Comparison of ENCODE assay signal across 8 cellular contexts in genomic region chr6:37731888-37732287, GRCh38. TPM values are rescaled to one million over a fixed set of nuclear protein-coding genes. Genes with fewer than 3 reads are reported as not detected.
DNase-seq lines count a peak whose midpoint lies in the region; ATAC-seq and TF ChIP-seq lines count a peak whose summit lies in the region.

No MANE protein-coding gene starts in this region.

- no peak overlapping the region for H2AFZ ChIP-seq in mammary epithelial cell (ENCODE audit: low read depth, low read length)

- H3K36me3 ChIP-seq in BLaER1 (no peaks in the 10 kb centered on the region), Peyer's patch (no peaks in the 10 kb centered on the region), mammary epithelial cell (ENCODE audit: insufficient read depth, low read length) (no peaks in the 10 kb centered on the region), tibial artery (no peaks in the 10 kb centered on the region)

- H4K20me1 ChIP-seq in BLaER1 (no peaks in the 10 kb centered on the region), mammary epithelial cell (ENCODE audit: insufficient read depth, low read length) (no peaks in the 10 kb centered on the region)

- CTCF ChIA-PET in mammary epithelial cell (lab: Charles Lee; ENCODE audit: low non-redundant PET) = no interaction called here

- intact Hi-C loops in mammary epithelial cell (cut with micrococcal nuclease) = no loop called here
- intact Hi-C loops in tibial artery (cut with DNase I; ENCODE audit: low total_unique reads) = no loop called here

- BruUV-seq in mammary epithelial cell (replicated peaks; lab: Mats Ljungman, UMichigan) = no TSS peak

- H3K27ac ChIP-seq in BLaER1 (peak overlapping the region; percentile 29; the same call in 1 of the 2 replicates), Peyer's patch (no peak overlapping the region), mammary epithelial cell (ENCODE audit: insufficient read depth, low read depth, low read length) (no peak overlapping the region), tibial artery (no peak overlapping the region)

- in situ Hi-C loops in mammary epithelial cell (cut with MboI; ENCODE audit: low sequenced_read_pairs in 2 of 2) = loop anchor here in 1 of 2 donors (25.0 kb wide), 1 partner anchor 755 kb away; no protein-coding TSS in a partner anchor

- TF ChIP-seq POLR2A in Peyer's patch (IDR thresholded peaks at IDR 0.05) = no peak

- peak; percentile 40 to 70 (median 68) for DNase-seq in Peyer's patch
- peak; percentile 67 for DNase-seq in activated naive CD4-positive, alpha-beta T cell treated with Interleukin-2 at 50 U/mL for 16 hours
- peak; percentile 24 for DNase-seq in stimulated activated CD8-positive, alpha-beta memory T cell treated with anti-CD3 and anti-CD28 coated beads, Interleukin-7, amount 100 ng/mL, for 24 hours (ENCODE audit: low read depth)
- no peak for DNase-seq in mammary epithelial cell
- DNase-seq in NCI-H345 treated with DMSO at 0.1 percent for 48 hours (lab: John Stamatoyannopoulos, UW; ENCODE audit: unreplicated experiment) = no peak
- no peak for DNase-seq in tibial artery

- ATAC-seq in GM21526 (IDR thresholded peaks at IDR 0.05; ENCODE audit: low FRiP score, unreplicated experiment) = peak; percentile 87

- H3K9ac ChIP-seq in BLaER1 = no peak overlapping the region
- no peak overlapping the region for H3K9ac ChIP-seq in mammary epithelial cell (ENCODE audit: insufficient read depth, low read length)

- H3K79me2 ChIP-seq in mammary epithelial cell (ENCODE audit: insufficient read depth, low read length) = no peaks in the 10 kb centered on the region

- H3K27me3 ChIP-seq in BLaER1 (no peaks in the 10 kb centered on the region), Peyer's patch (no peaks in the 10 kb centered on the region), mammary epithelial cell (ENCODE audit: insufficient read depth, low read length) (no peaks in the 10 kb centered on the region), tibial artery (no peaks in the 10 kb centered on the region)

- H3K4me1 ChIP-seq in BLaER1 (peaks cover 16% of the 10 kb centered on the region), Peyer's patch (no peaks in the 10 kb centered on the region), mammary epithelial cell (ENCODE audit: insufficient read depth, low read length) (no peaks in the 10 kb centered on the region), tibial artery (no peaks in the 10 kb centered on the region)

- TF ChIP-seq CTCF in Peyer's patch (IDR thresholded peaks at IDR 0.05) = no peak
- TF ChIP-seq CTCF in mammary epithelial cell (conservative IDR thresholded peaks at IDR 0.05 in 1 of 2, IDR thresholded peaks at IDR 0.05 in 1 of 2; ENCODE audit: extremely low read depth in 1 of 2, insufficient read depth in 1 of 2, low read depth in 1 of 2, low read length in 2 of 2) = no peak
- no peak for TF ChIP-seq CTCF in tibial artery (IDR thresholded peaks at IDR 0.05)

- H3K4me2 ChIP-seq in BLaER1 (peak overlapping the region; percentile 42), mammary epithelial cell (ENCODE audit: insufficient read depth, low read depth, low read length) (no peak overlapping the region)

- dilution Hi-C loops in mammary epithelial cell (cut with HindIII; ENCODE audit: low sequenced_read_pairs) = loop anchor here (5.0 kb wide), 2 partner anchors 50 to 65 kb away; no protein-coding TSS in a partner anchor

- no peaks in the 10 kb centered on the region for H3K9me3 ChIP-seq in BLaER1
- no peaks in the 10 kb centered on the region for H3K9me3 ChIP-seq in Peyer's patch
- H3K9me3 ChIP-seq in mammary epithelial cell (replicated peaks; ENCODE audit: insufficient read depth, low read length) = no peaks in the 10 kb centered on the region
- H3K9me3 ChIP-seq in tibial artery = no peaks in the 10 kb centered on the region

- WGBS in mammary epithelial cell (ENCODE audit: low coverage, missing lambda C conversion rate) = 93% methylated on average over 6 of the region's 6 CpGs

- H3K4me3 ChIP-seq in BLaER1 (no peak overlapping the region), Peyer's patch (no peak overlapping the region), mammary epithelial cell (replicated peaks in 1 of 3; ENCODE audit: insufficient read depth in 1 of 3, low read depth in 2 of 3, low read length in 3 of 3) (no peak overlapping the region), tibial artery (no peak overlapping the region)

RNA-seq across cellular contexts. Expression of gene MDGA1, which starts 34.2 kb away (rescaled TPM):
- total RNA-seq in Peyer's patch = 1 to 10 TPM in 3 of 4 donors, under 1 TPM in 1; 0.35 to 4.3 (median 4.1) TPM
- 1 to 10 TPM; 1.7 to 1.8 TPM for total RNA-seq in mammary epithelial cell
- 2.3 TPM for polyA plus RNA-seq in mammary epithelial cell
- 1.8 TPM for polyA minus RNA-seq in mammary epithelial cell

Comparison
In these comparisons a context has a peak if more than half of its experiments do, and no peak if none do; other contexts are left out.
1. DNase-seq: peak in Peyer's patch (3 of 3), activated naive CD4-positive, alpha-beta T cell treated with Interleukin-2 at 50 U/mL for 16 hours (single experiment) and stimulated activated CD8-positive, alpha-beta memory T cell treated with anti-CD3 and anti-CD28 coated beads, Interleukin-7, amount 100 ng/mL, for 24 hours (single experiment); none in mammary epithelial cell (single experiment), NCI-H345 treated with DMSO at 0.1 percent for 48 hours (single experiment) and tibial artery (0 of 2).